In genomic region chr7:4436936-4437335, GRCh38 we compare ENCODE assay signal across 20 cellular contexts.
DNase-seq lines count a peak whose midpoint lies in the region; ATAC-seq, FAIRE-seq and TF ChIP-seq lines count a peak whose summit lies in the region.
"Had no signal": no experiment of that assay in that cellular context is flagged by ENCODE, and none has a peak within 500 bp of the region (broad histone marks: within the 10 kb centered on the region; RNA-seq: fewer than 3 reads in every experiment).

No MANE protein-coding gene starts in this region.

- H3K4me3 Mint-ChIP-seq in activated CD4-positive, alpha-beta memory T cell treated with anti-CD3 and anti-CD28 coated beads, Interleukin-2, amount 10 ng/mL, durations not matched to agents 7 days and 5 days = no peak overlapping the region
- H3K4me3 Mint-ChIP-seq: B cell; CD8-positive, alpha-beta T cell had no signal

- H3F3A ChIP-seq in SK-N-SH (replicated peaks; ENCODE audit: insufficient read depth) = no peaks in the 10 kb centered on the region

- TF ChIP-seq RAD21 in A549 (conservative IDR thresholded peaks at IDR 0.05 in 1 of 2, IDR thresholded peaks at IDR 0.05 in 1 of 2) (no peak), SK-N-SH (IDR thresholded peaks at IDR 0.05; ENCODE audit: low read length) (no peak)

- TF ChIP-seq POLR2A in A549 (IDR thresholded peaks at IDR 0.05; ENCODE audit: low read length) = no peak
- TF ChIP-seq POLR2A in gastrocnemius medialis (IDR thresholded peaks at IDR 0.05) = no peak

- no peaks in the 10 kb centered on the region for H3K9me3 Mint-ChIP-seq in activated CD4-positive, alpha-beta memory T cell treated with anti-CD3 and anti-CD28 coated beads, Interleukin-2, amount 10 ng/mL, durations not matched to agents 7 days and 5 days

- no peak overlapping the region for H3K27ac Mint-ChIP-seq in activated CD4-positive, alpha-beta memory T cell treated with anti-CD3 and anti-CD28 coated beads, Interleukin-2, amount 10 ng/mL, durations not matched to agents 7 days and 5 days
- H3K27ac Mint-ChIP-seq: B cell; CD8-positive, alpha-beta T cell had no signal

- peak overlapping the region; percentile 72 for H3K4me2 ChIP-seq in A549
- H3K4me2 ChIP-seq in SK-N-SH = no peak overlapping the region
- H3K4me2 ChIP-seq: BLaER1 treated with 17β-estradiol and CSF1 and Interleukin-3, amounts not matched to agents 10 nM and 100 nM had no signal

- no peaks in the 10 kb centered on the region for H3K36me3 ChIP-seq in endocrine pancreas (ENCODE audit: control insufficient read depth, insufficient read depth, low read length)
- no peaks in the 10 kb centered on the region for H3K36me3 ChIP-seq in gastrocnemius medialis
- no peaks in the 10 kb centered on the region for H3K36me3 ChIP-seq in SK-N-SH (replicated peaks in 1 of 2; ENCODE audit: control insufficient read depth in 1 of 2, insufficient read depth in 2 of 2, low read length in 1 of 2)
- H3K36me3 ChIP-seq: BLaER1 treated with 17β-estradiol and CSF1 and Interleukin-3, amounts not matched to agents 10 nM and 100 nM; HAP-1 had no signal

- in situ Hi-C loops in gastrocnemius medialis (cut with MboI; ENCODE audit: low sequenced_read_pairs in 4 of 4) = no loop called here

- H3K36me3 Mint-ChIP-seq in activated CD4-positive, alpha-beta memory T cell treated with anti-CD3 and anti-CD28 coated beads, Interleukin-2, amount 10 ng/mL, durations not matched to agents 7 days and 5 days (ENCODE audit: low read depth) = no peaks in the 10 kb centered on the region
- H3K36me3 Mint-ChIP-seq: CD8-positive, alpha-beta T cell had no signal

- no peaks in the 10 kb centered on the region for H3K9me2 ChIP-seq in SK-N-SH

- peaks cover 21% of the 10 kb centered on the region for H3K4me1 ChIP-seq in A549
- no peaks in the 10 kb centered on the region for H3K4me1 ChIP-seq in endocrine pancreas (ENCODE audit: control insufficient read depth, insufficient read depth, low read length)
- no peaks in the 10 kb centered on the region for H3K4me1 ChIP-seq in gastrocnemius medialis
- no peaks in the 10 kb centered on the region for H3K4me1 ChIP-seq in SK-N-SH (ENCODE audit: control insufficient read depth in 1 of 2, insufficient read depth in 2 of 2, low read depth in 1 of 2, low read length in 1 of 2)
- H3K4me1 ChIP-seq: BLaER1 treated with 17β-estradiol and CSF1 and Interleukin-3, amounts not matched to agents 10 nM and 100 nM; HAP-1 had no signal

- H3K4me3 ChIP-seq in A549 (no peak overlapping the region; the same call in 2 of the 3 replicates), endocrine pancreas (ENCODE audit: control insufficient read depth, insufficient read depth, low read length) (peak overlapping the region; percentile 57), gastrocnemius medialis (no peak overlapping the region), SK-N-SH (ENCODE audit: low read depth in 2 of 2, low read length in 1 of 2) (no peak overlapping the region)
- H3K4me3 ChIP-seq: BLaER1 treated with 17β-estradiol and CSF1 and Interleukin-3, amounts not matched to agents 10 nM and 100 nM; GM23248; HAP-1 had no signal

- CTCF ChIA-PET in A549 (lab: Yijun Ruan, JAX) = interaction anchor here (0.5 to 1.4 kb wide), 3 partner anchors 32 to 173 kb away, joined by 3 to 4 read pairs (median 3); no protein-coding TSS in a partner anchor
- CTCF ChIA-PET in SK-N-SH (lab: Yijun Ruan, JAX) = interaction anchor here (1.2 kb wide), 1 partner anchor 174 kb away, joined by 3 read pairs; no protein-coding TSS in a partner anchor
- CTCF ChIA-PET in activated CD4-positive, alpha-beta memory T cell treated with anti-CD3 and anti-CD28 coated beads, Interleukin-2, amount 10 ng/mL, durations not matched to agents 7 days and 5 days (lab: Charles Lee) = no interaction called here

- no peaks in the 10 kb centered on the region for H3K79me2 ChIP-seq in SK-N-SH (ENCODE audit: insufficient read depth)

- H2AFZ ChIP-seq in SK-N-SH (ENCODE audit: low read depth) = no peak overlapping the region
- H2AFZ ChIP-seq: GM23248 had no signal

- intact Hi-C loops in gastrocnemius medialis (cut with DNase I; ENCODE audit: low total_unique reads) = no loop called here
- intact Hi-C loops in sciatic nerve (cut with DNase I) = no loop called here
- intact Hi-C loops in left colon (cut with DNase I, micrococcal nuclease) = no loop called here

- POLR2A ChIA-PET in A549 (lab: Yijun Ruan, JAX) (no interaction called here), SK-N-SH (lab: Yijun Ruan, JAX) (no interaction called here)
- POLR2A ChIA-PET in activated CD4-positive, alpha-beta memory T cell treated with anti-CD3 and anti-CD28 coated beads, Interleukin-2, amount 10 ng/mL, durations not matched to agents 7 days and 5 days (lab: Charles Lee) = no interaction called here

- ATAC-seq in A549 (peak; percentile 39 to 47; a peak in 4 of 6 replicates), gastrocnemius medialis (no peak), sciatic nerve (no peak), left colon (no peak)
- ATAC-seq: CD8-positive, alpha-beta T cell had no signal

- 7% methylated on average over 3 of the region's 3 CpGs for WGBS in A549 (ENCODE audit: missing lambda C conversion rate)
- 3% methylated on average over 3 of the region's 3 CpGs for WGBS in SK-N-SH (ENCODE audit: low lambda C conversion rate)

- H3K27ac ChIP-seq in A549 (peak overlapping the region; percentile 60 to 72), gastrocnemius medialis (peak overlapping the region in 3 of 4 donors; percentile 39 to 65 (median 43)), SK-N-SH (ENCODE audit: low read depth in 2 of 2, low read length in 1 of 2) (no peak overlapping the region)
- H3K27ac ChIP-seq: BLaER1 treated with 17β-estradiol and CSF1 and Interleukin-3, amounts not matched to agents 10 nM and 100 nM; GM23248 had no signal

- no peaks in the 10 kb centered on the region for H3K27me3 Mint-ChIP-seq in activated CD4-positive, alpha-beta memory T cell treated with anti-CD3 and anti-CD28 coated beads, Interleukin-2, amount 10 ng/mL, durations not matched to agents 7 days and 5 days
- H3K27me3 Mint-ChIP-seq: B cell had no signal

- no peak for TF ChIP-seq EP300 in A549 (IDR thresholded peaks at IDR 0.05)
- no peak for TF ChIP-seq EP300 in SK-N-SH (IDR thresholded peaks at IDR 0.05; ENCODE audit: borderline replicate concordance in 1 of 2, low read depth in 1 of 2, low read length in 1 of 2)

- FAIRE-seq in A549 (lab: Jason Lieb, UNC) = no peak
- FAIRE-seq: GM12891, GM19239 had no signal

- no peak overlapping the region for H3K9ac ChIP-seq in endocrine pancreas (ENCODE audit: control insufficient read depth, insufficient read depth, low read length)
- no peak overlapping the region for H3K9ac ChIP-seq in SK-N-SH
- H3K9ac ChIP-seq: BLaER1 treated with 17β-estradiol and CSF1 and Interleukin-3, amounts not matched to agents 10 nM and 100 nM; GM23248 had no signal

- TF ChIP-seq CTCF in A549 (IDR thresholded peaks at IDR 0.05) (no peak), gastrocnemius medialis (IDR thresholded peaks at IDR 0.05 in 4 of 5, conservative IDR thresholded peaks at IDR 0.05 in 1 of 5) (no peak), SK-N-SH (IDR thresholded peaks at IDR 0.05) (no peak)

- no peak for DNase-seq in A549 (ENCODE audit: low read depth in 1 of 2, low spot score in 1 of 2)
- peak; percentile 22 for DNase-seq in islet precursor cell
- no peak for DNase-seq in gastrocnemius medialis
- DNase-seq in SK-N-SH = no peak
- no peak for DNase-seq in sciatic nerve (ENCODE audit: low spot score)
- DNase-seq in left colon = no peak
- DNase-seq in activated CD4-positive, alpha-beta memory T cell treated with anti-CD3 and anti-CD28 coated beads, Interleukin-2, amount 10 ng/mL, durations not matched to agents 7 days and 5 days = no peak
- DNase-seq: 8988T; CD8-positive, alpha-beta T cell; DMS 273 treated with DMSO at 0.1 percent for 48 hours; DMS53; DND-41; EL; GM23248 had no signal

- no peaks in the 10 kb centered on the region for H3K9me3 ChIP-seq in A549
- H3K9me3 ChIP-seq in endocrine pancreas (ENCODE audit: control insufficient read depth, low read length) = no peaks in the 10 kb centered on the region
- H3K9me3 ChIP-seq in gastrocnemius medialis = no peaks in the 10 kb centered on the region
- H3K9me3 ChIP-seq in SK-N-SH = no peaks in the 10 kb centered on the region
- H3K9me3 ChIP-seq: BLaER1 treated with 17β-estradiol and CSF1 and Interleukin-3, amounts not matched to agents 10 nM and 100 nM; HAP-1 had no signal

- no peaks in the 10 kb centered on the region for H3K4me1 Mint-ChIP-seq in activated CD4-positive, alpha-beta memory T cell treated with anti-CD3 and anti-CD28 coated beads, Interleukin-2, amount 10 ng/mL, durations not matched to agents 7 days and 5 days
- H3K4me1 Mint-ChIP-seq: B cell had no signal

- H3K27me3 ChIP-seq in endocrine pancreas (ENCODE audit: control insufficient read depth, insufficient read depth, low read length) = no peaks in the 10 kb centered on the region
- no peaks in the 10 kb centered on the region for H3K27me3 ChIP-seq in gastrocnemius medialis
- no peaks in the 10 kb centered on the region for H3K27me3 ChIP-seq in SK-N-SH (ENCODE audit: insufficient read depth)
- H3K27me3 ChIP-seq: BLaER1 treated with 17β-estradiol and CSF1 and Interleukin-3, amounts not matched to agents 10 nM and 100 nM had no signal

- H4K20me1 ChIP-seq in SK-N-SH (ENCODE audit: insufficient read depth) = no peaks in the 10 kb centered on the region
- H4K20me1 ChIP-seq: BLaER1 treated with 17β-estradiol and CSF1 and Interleukin-3, amounts not matched to agents 10 nM and 100 nM had no signal

TF ChIP-seq in A549, 52 proteins besides CTCF, POLR2A, EP300 and RAD21 (continues in another document):
- TF ChIP-seq FOSB (CRISPR knock-in tag; IDR thresholded peaks at IDR 0.05) (no peak), ATOH8 (CRISPR knock-in tag; IDR thresholded peaks at IDR 0.05; ENCODE audit: low read depth) (no peak), ZFP36 (IDR thresholded peaks at IDR 0.05; ENCODE audit: borderline replicate concordance, partially characterized antibody) (no peak)

TF ChIP-seq in SK-N-SH, 30 proteins besides CTCF, POLR2A, EP300 and RAD21:
- TF ChIP-seq EZH2phosphoT487 (IDR thresholded peaks at IDR 0.05; ENCODE audit: borderline replicate concordance, low read depth) (no peak), SMC3 (IDR thresholded peaks at IDR 0.05; ENCODE audit: low read depth, low read length) (no peak), RFX5 (IDR thresholded peaks at IDR 0.05; ENCODE audit: low read length) (no peak), GABPA (IDR thresholded peaks at IDR 0.05; ENCODE audit: low read depth) (no peak), IRF3 (IDR thresholded peaks at IDR 0.05; ENCODE audit: low read depth, low read length) (no peak), ELF1 (IDR thresholded peaks at IDR 0.05) (no peak), MEF2A (IDR thresholded peaks at IDR 0.05; ENCODE audit: borderline replicate concordance, low read depth) (no peak)

Comparison
In these comparisons a context has a peak if more than half of its experiments do, and no peak if none do; other contexts are left out.
1. ATAC-seq: peak in A549 (2 of 2); none in gastrocnemius medialis (0 of 2), sciatic nerve (single experiment) and left colon (single experiment).
2. H3K27ac ChIP-seq: peak in A549 (2 of 2) and gastrocnemius medialis (3 of 4); none in SK-N-SH (0 of 2).